ENCODE assay signal across 19 cellular contexts in genomic region chr5:133850811-133851210, GRCh38.
"Had no signal": no experiment of that assay in that cellular context is flagged by ENCODE, and none has a peak within 500 bp of the region (broad histone marks: within the 10 kb centered on the region; RNA-seq: fewer than 3 reads in every experiment).

No MANE protein-coding gene starts in this region.

- H3K27ac ChIP-seq: RWPE1 had no signal

- DNase-seq: Karpas-422, KG1, MG63, NCI-H1092 treated with DMSO at 0.1 percent for 48 hours, NCI-H1436, NCI-H187, NCI-H2029, NCI-H2081 treated with DMSO at 0.1 percent for 48 hours, NCI-H2171, NCI-H226, NCI-H446, NCI-H510A, NCI-H524 treated with DMSO at 0.1 percent for 48 hours, NCI-H69, NCI-H774, SHP77, SK-N-SH, SW 1271 had no signal

- H3K9me3 ChIP-seq: SK-N-SH had no signal

- H3K9ac ChIP-seq: SK-N-SH had no signal

- H3K4me3 ChIP-seq: MG63 had no signal

- H3K4me2 ChIP-seq: SK-N-SH had no signal

- H3K36me3 ChIP-seq: MG63 had no signal
